12 cellular contexts compared by ENCODE assay signal in the genomic region with DNA sequence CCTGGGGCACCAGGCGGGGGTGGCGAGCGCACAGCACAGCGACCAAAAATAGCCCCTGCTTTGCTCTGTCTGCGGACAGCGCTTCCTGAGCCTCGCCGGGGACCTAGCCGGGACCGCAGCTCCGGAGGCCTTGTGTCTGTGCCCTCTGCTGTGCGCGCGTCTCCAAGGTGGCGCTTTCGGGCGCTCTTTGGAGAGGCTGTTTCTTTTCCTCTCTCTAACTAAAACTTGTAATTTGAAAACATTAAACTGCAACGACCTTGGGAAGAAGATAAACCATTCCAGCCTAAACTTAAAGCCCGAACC. TPM values are rescaled to one million over a fixed set of nuclear protein-coding genes. Genes with fewer than 3 reads are reported as not detected.
DNase-seq lines count a peak whose midpoint lies in the region; ATAC-seq and TF ChIP-seq lines count a peak whose summit lies in the region.
"Had no signal": no experiment of that assay in that cellular context is flagged by ENCODE, and none has a peak within 500 bp of the region (broad histone marks: within the 10 kb centered on the region; RNA-seq: fewer than 3 reads in every experiment).

No MANE protein-coding gene starts in this region.

- no peak overlapping the region for H3K27ac Mint-ChIP-seq in natural killer cell
- H3K27ac Mint-ChIP-seq in natural killer cell treated with Interleukin-12 subunit alpha and Interleukin-12 subunit beta and Interleukin-15 and Interleukin-18, amount 100 ng/mL, for 72 hours: no peak overlapping the region
- no peak overlapping the region for H3K27ac Mint-ChIP-seq in T-cell
- H3K27ac Mint-ChIP-seq in activated T-helper 17 cell treated with anti-CD3 and anti-CD28 coated beads, Interleukin-2, amount 50 U/mL, for 72 hours: no peak overlapping the region

- no peak overlapping the region for H2BK15ac ChIP-seq in mesendoderm (replicated peaks; ENCODE audit: low read depth)

- no peak overlapping the region for H3K18ac ChIP-seq in mesendoderm (ENCODE audit: low read length)

- H3K4me1 Mint-ChIP-seq in natural killer cell: peaks cover 4 to 18% of the 10 kb centered on the region in 2 donors
- H3K4me1 Mint-ChIP-seq in natural killer cell treated with Interleukin-12 subunit alpha and Interleukin-12 subunit beta and Interleukin-15 and Interleukin-18, amount 100 ng/mL, for 72 hours (ENCODE audit: low read depth in 2 of 2): peaks cover 5 to 21% of the 10 kb centered on the region in 2 donors
- peaks cover 15 to 24% (median 16%) of the 10 kb centered on the region in 3 donors for H3K4me1 Mint-ChIP-seq in T-cell
- no peaks in the 10 kb centered on the region for H3K4me1 Mint-ChIP-seq in activated T-helper 17 cell treated with anti-CD3 and anti-CD28 coated beads, Interleukin-2, amount 50 U/mL, for 72 hours

- no peak for TF ChIP-seq POLR2A in sigmoid colon (IDR thresholded peaks at IDR 0.05)

- POLR2A ChIA-PET in T-cell (lab: Charles Lee): no interaction called here

- H3K36me3 Mint-ChIP-seq in natural killer cell (no peaks in the 10 kb centered on the region), T-cell (no peaks in the 10 kb centered on the region)
- no peaks in the 10 kb centered on the region for H3K36me3 Mint-ChIP-seq in natural killer cell treated with Interleukin-12 subunit alpha and Interleukin-12 subunit beta and Interleukin-15 and Interleukin-18, amount 100 ng/mL, for 72 hours
- peaks cover 6% of the 10 kb centered on the region for H3K36me3 Mint-ChIP-seq in activated T-helper 17 cell treated with anti-CD3 and anti-CD28 coated beads, Interleukin-2, amount 50 U/mL, for 72 hours (ENCODE audit: low read depth)

- H3K4ac ChIP-seq in mesendoderm (ENCODE audit: low read depth, low read length): no peak overlapping the region

- no peak for TF ChIP-seq EP300 in sigmoid colon (IDR thresholded peaks at IDR 0.05)

- no peak overlapping the region for H3K56ac ChIP-seq in mesendoderm (ENCODE audit: low read length)

- H4K5ac ChIP-seq in mesendoderm (ENCODE audit: low read length): no peak overlapping the region

- H3K23ac ChIP-seq in mesendoderm (ENCODE audit: low read length): no peak overlapping the region

- H2BK5ac ChIP-seq in mesendoderm (ENCODE audit: low read length): no peak overlapping the region

- H3K27me3 ChIP-seq in mesendoderm (ENCODE audit: insufficient read depth, low read length, poor library complexity) (peaks cover 71% of the 10 kb centered on the region), sigmoid colon (peaks cover 76 to 97% (median 84%) of the 10 kb centered on the region in 3 donors)

- no peak overlapping the region for H2AK5ac ChIP-seq in mesendoderm (ENCODE audit: low read length)

- ATAC-seq in natural killer cell: no peak
- no peak for ATAC-seq in natural killer cell treated with Interleukin-12 subunit alpha and Interleukin-12 subunit beta and Interleukin-15 and Interleukin-18, amount 100 ng/mL, for 72 hours
- no peak for ATAC-seq in T-cell (replicated peaks in 1 of 4)
- no peak for ATAC-seq in activated T-helper 17 cell treated with anti-CD3 and anti-CD28 coated beads, Interleukin-2, amount 50 U/mL, for 72 hours (replicated peaks)
- ATAC-seq in GM19463 (IDR thresholded peaks at IDR 0.05; ENCODE audit: unreplicated experiment): no peak

- H3K4me3 Mint-ChIP-seq in natural killer cell (peak overlapping the region; percentile 58), T-cell (peak overlapping the region; percentile 52 to 69 (median 54))
- H3K4me3 Mint-ChIP-seq in natural killer cell treated with Interleukin-12 subunit alpha and Interleukin-12 subunit beta and Interleukin-15 and Interleukin-18, amount 100 ng/mL, for 72 hours: no peak overlapping the region
- no peak overlapping the region for H3K4me3 Mint-ChIP-seq in activated T-helper 17 cell treated with anti-CD3 and anti-CD28 coated beads, Interleukin-2, amount 50 U/mL, for 72 hours

- H3K4me3 ChIP-seq in mesendoderm (ENCODE audit: low read length) (no peak overlapping the region), sigmoid colon (no peak overlapping the region)

- H3K9me3 Mint-ChIP-seq in natural killer cell (no peaks in the 10 kb centered on the region), T-cell (no peaks in the 10 kb centered on the region)
- no peaks in the 10 kb centered on the region for H3K9me3 Mint-ChIP-seq in natural killer cell treated with Interleukin-12 subunit alpha and Interleukin-12 subunit beta and Interleukin-15 and Interleukin-18, amount 100 ng/mL, for 72 hours
- no peaks in the 10 kb centered on the region for H3K9me3 Mint-ChIP-seq in activated T-helper 17 cell treated with anti-CD3 and anti-CD28 coated beads, Interleukin-2, amount 50 U/mL, for 72 hours

- intact Hi-C loops in natural killer cell (cut with micrococcal nuclease): no loop called here
- intact Hi-C loops in sigmoid colon (cut with DNase I): no loop called here

- TF ChIP-seq CTCF in natural killer cell (IDR thresholded peaks at IDR 0.05): no peak
- no peak for TF ChIP-seq CTCF in sigmoid colon (IDR thresholded peaks at IDR 0.05)

- no peak overlapping the region for H4K8ac ChIP-seq in mesendoderm (ENCODE audit: low read depth, low read length)

- DNase-seq in natural killer cell: no peak
- DNase-seq in natural killer cell treated with Interleukin-12 subunit alpha and Interleukin-12 subunit beta and Interleukin-15 and Interleukin-18, amount 100 ng/mL, for 72 hours (ENCODE audit: low spot score): no peak
- no peak for DNase-seq in T-cell
- peak; percentile 45 for DNase-seq in mesendoderm
- no peak for DNase-seq in kidney glomerular epithelial cell (lab: John Stamatoyannopoulos, UW)
- no peak for DNase-seq in sigmoid colon
- DNase-seq: NCI-H2029 treated with DMSO at 0.1 percent for 48 hours had no signal

- no peaks in the 10 kb centered on the region for H3K4me1 ChIP-seq in mesendoderm (ENCODE audit: control insufficient read depth, low read depth, low read length)
- peaks cover 0 to 16% (median 13%) of the 10 kb centered on the region in 4 donors for H3K4me1 ChIP-seq in sigmoid colon
- H3K4me1 ChIP-seq: prostate gland had no signal

- no peak overlapping the region for H3K9ac ChIP-seq in mesendoderm (ENCODE audit: low read length)

- H3K4me2 ChIP-seq in mesendoderm (ENCODE audit: low read length): no peak overlapping the region

- no peaks in the 10 kb centered on the region for H3K79me2 ChIP-seq in mesendoderm (ENCODE audit: control insufficient read depth, insufficient read depth, low read length)

- H3K27me3 Mint-ChIP-seq in natural killer cell (ENCODE audit: low read depth in 2 of 2): peaks cover 37 to 60% of the 10 kb centered on the region in 2 donors
- H3K27me3 Mint-ChIP-seq in natural killer cell treated with Interleukin-12 subunit alpha and Interleukin-12 subunit beta and Interleukin-15 and Interleukin-18, amount 100 ng/mL, for 72 hours: peaks cover 29 to 42% of the 10 kb centered on the region in 2 donors
- peaks cover 49 to 66% of the 10 kb centered on the region in 2 donors for H3K27me3 Mint-ChIP-seq in T-cell
- H3K27me3 Mint-ChIP-seq in activated T-helper 17 cell treated with anti-CD3 and anti-CD28 coated beads, Interleukin-2, amount 50 U/mL, for 72 hours: peaks cover 34% of the 10 kb centered on the region

- no peak overlapping the region for H3K27ac ChIP-seq in mesendoderm (ENCODE audit: low read depth, low read length)
- H3K27ac ChIP-seq in sigmoid colon: no peak overlapping the region
- H3K27ac ChIP-seq: prostate gland had no signal

- no peaks in the 10 kb centered on the region for H3K79me1 ChIP-seq in mesendoderm (ENCODE audit: low read length)

- H3K36me3 ChIP-seq in mesendoderm (ENCODE audit: control insufficient read depth, insufficient read depth, low read length): no peaks in the 10 kb centered on the region
- H3K36me3 ChIP-seq in sigmoid colon: no peaks in the 10 kb centered on the region
- H3K36me3 ChIP-seq: prostate gland had no signal

- no peak overlapping the region for H2BK120ac ChIP-seq in mesendoderm (ENCODE audit: low read depth, low read length)

- no CpG with 5 or more reads among the region's 19 CpGs for WGBS in mesendoderm (ENCODE audit: extremely low coverage, insufficient coverage, low lambda C conversion rate)
- 1 to 3% methylated on average over 19 of the region's 19 CpGs for WGBS in sigmoid colon, 2 donors

- no peaks in the 10 kb centered on the region for H3K9me3 ChIP-seq in sigmoid colon
- H3K9me3 ChIP-seq: prostate gland had no signal

- CTCF ChIA-PET in T-cell (lab: Charles Lee): no interaction called here

RNA-seq across cellular contexts. Expression of a gene that starts 3.4 kb away (rescaled TPM):
- total RNA-seq in natural killer cell: not detected
- total RNA-seq in natural killer cell treated with Interleukin-12 subunit alpha and Interleukin-12 subunit beta and Interleukin-15 and Interleukin-18, amount 100 ng/mL, for 72 hours: not detected
- not detected for total RNA-seq in T-cell
- 0.04 TPM for polyA plus RNA-seq in mesendoderm (2013, experiment 1 of 2)
- polyA plus RNA-seq in mesendoderm (2013, experiment 2 of 2): 0.01 TPM
- not detected for total RNA-seq in activated T-helper 17 cell treated with anti-CD3 and anti-CD28 coated beads, Interleukin-2, amount 50 U/mL, for 72 hours
- not detected for total RNA-seq in sigmoid colon
- polyA plus RNA-seq in sigmoid colon: under 1 TPM in 2 of 3 donors, not detected in 1; 0.10 to 0.23 TPM
- total RNA-seq: activated CD8-positive, alpha-beta memory T cell treated with anti-CD3 and anti-CD28 coated beads for 36 hours; bronchial epithelial cell had no signal

Comparison
In these comparisons a context has a peak if more than half of its experiments do, and no peak if none do; other contexts are left out.
1. H3K4me3 Mint-ChIP-seq: peak in natural killer cell (single experiment) and T-cell (3 of 3); none in natural killer cell treated with Interleukin-12 subunit alpha and Interleukin-12 subunit beta and Interleukin-15 and Interleukin-18, amount 100 ng/mL, for 72 hours (single experiment) and activated T-helper 17 cell treated with anti-CD3 and anti-CD28 coated beads, Interleukin-2, amount 50 U/mL, for 72 hours (single experiment).